Comparison of ENCODE assay signal across 14 cellular contexts in the genomic region with DNA sequence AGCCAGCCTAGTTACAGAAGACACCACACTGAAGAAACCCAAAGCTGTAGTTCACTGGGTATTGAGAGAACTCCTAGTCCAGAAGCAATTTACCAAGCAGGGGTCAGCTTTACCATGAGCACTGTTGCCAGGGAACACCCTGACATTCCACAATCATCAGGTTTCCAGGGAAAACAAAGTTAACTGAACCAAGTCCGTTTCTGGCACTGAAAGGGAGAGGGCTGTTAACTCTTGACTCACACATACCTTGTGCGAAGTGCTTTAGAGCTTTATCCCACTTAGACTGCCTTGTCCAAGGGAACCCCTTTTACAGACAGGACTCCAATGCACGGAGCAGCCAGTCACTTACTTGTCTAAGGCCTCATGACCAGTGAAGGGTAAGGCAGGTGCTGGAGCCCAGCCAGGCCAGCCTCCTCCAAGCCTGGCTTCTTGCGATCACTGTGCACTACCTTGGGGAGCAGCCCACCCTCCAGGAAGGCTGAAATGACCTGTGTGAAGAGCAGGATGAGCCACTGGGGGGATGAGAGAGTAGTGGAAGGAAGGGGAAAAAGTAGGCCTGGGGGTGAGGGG. TPM values are rescaled to one million over a fixed set of nuclear protein-coding genes. Genes with fewer than 3 reads are reported as not detected.
DNase-seq lines count a peak whose midpoint lies in the region; ATAC-seq and TF ChIP-seq lines count a peak whose summit lies in the region.
"Had no signal": no experiment of that assay in that cellular context is flagged by ENCODE, and none has a peak within 500 bp of the region (broad histone marks: within the 10 kb centered on the region; RNA-seq: fewer than 3 reads in every experiment).

No MANE protein-coding gene starts in this region.

- TF ChIP-seq CTCF in kidney epithelial cell (IDR thresholded peaks at IDR 0.05; ENCODE audit: insufficient read depth, low read length, poor library complexity, severe bottlenecking): no peak
- no peak for TF ChIP-seq CTCF in retinal pigment epithelial cell (conservative IDR thresholded peaks at IDR 0.05; ENCODE audit: low read depth, low read length)
- no peak for TF ChIP-seq CTCF in glutamatergic neuron (IDR thresholded peaks at IDR 0.05; ENCODE audit: partially characterized antibody, unreplicated experiment)

- ATAC-seq in GM19467 (IDR thresholded peaks at IDR 0.05; ENCODE audit: unreplicated experiment): no peak
- ATAC-seq: activated CD8-positive, alpha-beta T cell treated with anti-CD3 and anti-CD28 coated beads for 36 hours; HCT116 had no signal

- H3K9ac ChIP-seq in adipocyte (ENCODE audit: low read length): no peak overlapping the region

- H3K27me3 ChIP-seq in adipocyte (replicated peaks; ENCODE audit: control insufficient read depth, insufficient read depth, low read length): peaks cover 62% of the 10 kb centered on the region
- peaks cover 4% of the 10 kb centered on the region for H3K27me3 ChIP-seq in kidney epithelial cell (ENCODE audit: control insufficient read depth, insufficient read depth, low read length)

- H3K9me3 ChIP-seq in adipocyte (ENCODE audit: control insufficient read depth, low read length): no peaks in the 10 kb centered on the region

- H3K27me3 Mint-ChIP-seq in glutamatergic neuron (ENCODE audit: unreplicated experiment): peaks cover 14% of the 10 kb centered on the region

- DNase-seq in DMS79 treated with DMSO at 0.1 percent for 48 hours (lab: John Stamatoyannopoulos, UW) (peak; percentile 64), adipocyte (ENCODE audit: low read depth) (peak; percentile 7), kidney epithelial cell (ENCODE audit: low read depth) (peak; percentile 71), retinal pigment epithelial cell (ENCODE audit: low read depth) (peak; percentile 96), hepatic stellate cell (ENCODE audit: low spot score) (no peak), HuH-7.5 (ENCODE audit: low spot score) (no peak), glutamatergic neuron (no peak)
- DNase-seq: activated CD8-positive, alpha-beta T cell treated with anti-CD3 and anti-CD28 coated beads for 36 hours; cerebellar nuclear complex; naive B cell; NCI-H1417; stimulated activated CD4-positive, alpha-beta T cell treated with anti-CD3 and anti-CD28 coated beads, Interleukin-1b, Interleukin-23, amount 100 ng/mL, for 48 hours had no signal

- no peak overlapping the region for H3K4me3 Mint-ChIP-seq in glutamatergic neuron (ENCODE audit: unreplicated experiment)
- H3K4me3 Mint-ChIP-seq: activated CD8-positive, alpha-beta T cell treated with anti-CD3 and anti-CD28 coated beads for 36 hours had no signal

- no peaks in the 10 kb centered on the region for H3K4me1 ChIP-seq in adipocyte (ENCODE audit: control insufficient read depth, insufficient read depth, low read length)

- H3K27ac Mint-ChIP-seq in glutamatergic neuron (ENCODE audit: unreplicated experiment): no peak overlapping the region
- H3K27ac Mint-ChIP-seq: activated CD8-positive, alpha-beta T cell treated with anti-CD3 and anti-CD28 coated beads for 36 hours had no signal

- H3K36me3 Mint-ChIP-seq in glutamatergic neuron (ENCODE audit: unreplicated experiment): peaks cover 5% of the 10 kb centered on the region
- H3K36me3 Mint-ChIP-seq: naive B cell had no signal

- H3K4me1 Mint-ChIP-seq in glutamatergic neuron (ENCODE audit: low read depth, unreplicated experiment): peaks cover 35% of the 10 kb centered on the region
- H3K4me1 Mint-ChIP-seq: naive B cell had no signal

- peaks cover 16% of the 10 kb centered on the region for H3K9me3 Mint-ChIP-seq in glutamatergic neuron (ENCODE audit: unreplicated experiment)
- H3K9me3 Mint-ChIP-seq: activated CD8-positive, alpha-beta T cell treated with anti-CD3 and anti-CD28 coated beads for 36 hours; naive B cell had no signal

- no peaks in the 10 kb centered on the region for H3K36me3 ChIP-seq in adipocyte (ENCODE audit: control insufficient read depth, insufficient read depth, low read length, severe bottlenecking)
- H3K36me3 ChIP-seq in kidney epithelial cell (ENCODE audit: control insufficient read depth, insufficient read depth, low read length): no peaks in the 10 kb centered on the region

- H3K4me3 ChIP-seq in adipocyte (ENCODE audit: low read length) (no peak overlapping the region), kidney epithelial cell (ENCODE audit: low read depth, low read length) (no peak overlapping the region), retinal pigment epithelial cell (ENCODE audit: low read length) (no peak overlapping the region)

RNA-seq across cellular contexts. Expression of gene REEP1, which starts 53.9 kb away (rescaled TPM):
- 0.48 and 1.3 TPM in 2 replicates for total RNA-seq in kidney epithelial cell
- total RNA-seq in glutamatergic neuron (ENCODE audit: unreplicated experiment): 167 TPM

Comparison
In these comparisons a context has a peak if more than half of its experiments do, and no peak if none do; other contexts are left out.
1. DNase-seq: peak in DMS79 treated with DMSO at 0.1 percent for 48 hours (single experiment), adipocyte (single experiment), kidney epithelial cell (single experiment) and retinal pigment epithelial cell (single experiment); none in hepatic stellate cell (single experiment), HuH-7.5 (single experiment) and glutamatergic neuron (single experiment).
2. RNA of gene REEP1, which starts 53.9 kb away (total RNA-seq): 167 TPM in glutamatergic neuron (single experiment); 0.48 to 1.3 TPM in kidney epithelial cell; every median in the first group is over 10 times any median in the second.